17 cellular contexts compared by ENCODE assay signal in the genomic region with DNA sequence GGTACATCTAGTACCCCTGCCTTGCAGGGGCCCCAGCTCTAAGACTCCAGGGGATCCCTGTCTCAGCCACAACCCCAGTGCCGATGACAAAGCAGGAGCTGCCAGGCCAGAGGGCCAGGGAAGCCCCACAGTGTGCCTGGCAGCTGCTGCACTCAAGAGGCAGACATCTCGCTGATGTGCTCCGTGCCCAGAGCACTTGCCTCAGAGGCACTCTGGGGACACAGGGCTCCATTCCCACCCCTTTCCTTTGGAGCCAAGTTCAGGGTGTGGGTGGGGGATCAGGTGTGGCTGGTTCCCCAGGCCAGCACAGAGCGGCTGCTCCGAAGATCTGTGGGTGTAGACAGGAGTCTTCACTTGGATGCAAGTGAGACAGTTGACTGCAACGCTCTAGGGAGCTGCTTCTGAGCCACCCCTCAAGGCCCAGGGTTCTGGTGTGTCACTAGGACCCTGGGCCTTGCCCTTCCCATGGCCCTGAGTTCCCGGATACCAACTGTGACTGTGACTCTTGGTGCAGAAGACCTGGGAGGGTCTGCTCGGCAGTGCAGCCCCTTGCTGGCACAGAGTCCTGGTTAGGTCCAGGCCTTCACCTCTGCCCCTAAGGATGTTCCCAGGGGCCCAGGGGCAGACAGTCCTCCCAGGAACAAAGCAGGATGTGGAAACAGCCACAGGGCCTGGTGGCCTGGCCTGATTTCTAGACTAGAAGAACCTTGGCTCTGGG. TPM values are rescaled to one million over a fixed set of nuclear protein-coding genes. Genes with fewer than 3 reads are reported as not detected.
DNase-seq lines count a peak whose midpoint lies in the region; ATAC-seq, FAIRE-seq and TF ChIP-seq lines count a peak whose summit lies in the region.
"Had no signal": no experiment of that assay in that cellular context is flagged by ENCODE, and none has a peak within 500 bp of the region (broad histone marks: within the 10 kb centered on the region; RNA-seq: fewer than 3 reads in every experiment).

No MANE protein-coding gene starts in this region.

- H3K4me1 ChIP-seq in right lobe of liver: peaks cover 0 to 4% (median 0%) of the 10 kb centered on the region in 4 donors
- peaks cover 12 to 55% of the 10 kb centered on the region in 2 donors for H3K4me1 ChIP-seq in thoracic aorta (ENCODE audit: control insufficient read depth in 1 of 2, low read depth in 2 of 2)
- H3K4me1 ChIP-seq: foreskin keratinocyte had no signal

- peaks cover 15% of the 10 kb centered on the region for H3K36me3 Mint-ChIP-seq in endothelial cell (ENCODE audit: low read depth, unreplicated experiment)
- peaks cover 20% of the 10 kb centered on the region for H3K36me3 Mint-ChIP-seq in effector memory CD8-positive, alpha-beta T cell (ENCODE audit: insufficient read depth)

- no peak overlapping the region for H3K4me3 ChIP-seq in right lobe of liver
- H3K4me3 ChIP-seq in thoracic aorta: no peak overlapping the region
- H3K4me3 ChIP-seq: SJSA1 had no signal

- ATAC-seq in right lobe of liver (no peak), thoracic aorta (ENCODE audit: insufficient number of reproducible peaks, low FRiP score, low read depth) (no peak), HG02642 (IDR thresholded peaks at IDR 0.05; ENCODE audit: poor library complexity, unreplicated experiment) (no peak)
- no peak for ATAC-seq in effector memory CD8-positive, alpha-beta T cell (replicated peaks)
- ATAC-seq: foreskin keratinocyte had no signal

- peaks cover 32% of the 10 kb centered on the region for H3K27me3 Mint-ChIP-seq in endothelial cell (ENCODE audit: unreplicated experiment)
- H3K27me3 Mint-ChIP-seq in effector memory CD8-positive, alpha-beta T cell: no peaks in the 10 kb centered on the region
- H3K27me3 Mint-ChIP-seq: progenitor cell of endocrine pancreas had no signal

- no peaks in the 10 kb centered on the region for H3K9me3 ChIP-seq in right lobe of liver
- H3K9me3 ChIP-seq in thoracic aorta: no peaks in the 10 kb centered on the region
- H3K9me3 ChIP-seq: SJSA1 had no signal

- intact Hi-C loops in right lobe of liver (cut with DNase I): no loop called here

- 73% methylated on average over 2 of the region's 8 CpGs for WGBS in right lobe of liver (ENCODE audit: insufficient coverage, low coverage, low lambda C conversion rate, missing lambda C conversion rate)

- no peaks in the 10 kb centered on the region for H3K27me3 ChIP-seq in right lobe of liver
- no peaks in the 10 kb centered on the region for H3K27me3 ChIP-seq in thoracic aorta (replicated peaks; ENCODE audit: insufficient read depth)
- H3K27me3 ChIP-seq: foreskin keratinocyte, SJSA1 had no signal

- no peaks in the 10 kb centered on the region for H3K9me3 Mint-ChIP-seq in endothelial cell (ENCODE audit: unreplicated experiment)
- no peaks in the 10 kb centered on the region for H3K9me3 Mint-ChIP-seq in effector memory CD8-positive, alpha-beta T cell

- peak; percentile 18 for DNase-seq in activated T-cell treated with anti-CD3 and anti-CD28 coated beads, Interleukin-2, amount 50 U/mL, for 1 hour
- DNase-seq in activated T-cell treated with anti-CD3 and anti-CD28 coated beads, Interleukin-2, amount 50 U/mL, for 48 hours: no peak
- DNase-seq in endothelial cell (ENCODE audit: low spot score) (peak; percentile 9), right lobe of liver (peak in 2 of 3 donors; percentile 18 to 39), thoracic aorta (ENCODE audit: low spot score) (no peak), urothelium cell line (ENCODE audit: low spot score) (no peak)
- DNase-seq in effector memory CD8-positive, alpha-beta T cell: no peak
- DNase-seq: activated CD4-positive, alpha-beta T cell treated with anti-CD3 and anti-CD28 coated beads for 1 hour; activated naive CD4-positive, alpha-beta T cell treated with anti-CD3 and anti-CD28 coated beads, Interleukin-2, amount 50 U/mL, for 16 hours; EL; foreskin keratinocyte; NCI-H1048 had no signal

- no peak for TF ChIP-seq CTCF in endothelial cell (IDR thresholded peaks at IDR 0.05; ENCODE audit: unreplicated experiment)
- TF ChIP-seq CTCF in right lobe of liver (IDR thresholded peaks at IDR 0.05): no peak
- no peak for TF ChIP-seq CTCF in thoracic aorta (IDR thresholded peaks at IDR 0.05)

- TF ChIP-seq POLR2A in right lobe of liver (IDR thresholded peaks at IDR 0.05): no peak

- no peak overlapping the region for H3K4me3 Mint-ChIP-seq in endothelial cell (ENCODE audit: unreplicated experiment)
- H3K4me3 Mint-ChIP-seq in effector memory CD8-positive, alpha-beta T cell: no peak overlapping the region

- FAIRE-seq in urothelium cell line (lab: Jason Lieb, UNC): no peak
- FAIRE-seq: colon, GM18507 had no signal

- H3K4me1 Mint-ChIP-seq in endothelial cell (ENCODE audit: unreplicated experiment): peaks cover 13% of the 10 kb centered on the region
- peaks cover 4 to 18% of the 10 kb centered on the region in 2 donors for H3K4me1 Mint-ChIP-seq in effector memory CD8-positive, alpha-beta T cell (ENCODE audit: low read depth in 2 of 2)

- H3K27ac ChIP-seq in right lobe of liver: no peak overlapping the region
- peak overlapping the region; percentile 53 to 79 for H3K27ac ChIP-seq in thoracic aorta
- H3K27ac ChIP-seq: foreskin keratinocyte, SJSA1 had no signal

- no peaks in the 10 kb centered on the region for H3K36me3 ChIP-seq in right lobe of liver
- H3K36me3 ChIP-seq in thoracic aorta: peaks cover 7% of the 10 kb centered on the region

- H3K27ac Mint-ChIP-seq in endothelial cell (ENCODE audit: unreplicated experiment): no peak overlapping the region
- peak overlapping the region in 1 of 2 donors; percentile 91 for H3K27ac Mint-ChIP-seq in effector memory CD8-positive, alpha-beta T cell
- H3K27ac Mint-ChIP-seq: progenitor cell of endocrine pancreas had no signal

RNA-seq across cellular contexts. Expression of a gene that starts 2.6 kb away (rescaled TPM):
- total RNA-seq in endothelial cell (ENCODE audit: unreplicated experiment) (252 TPM), right lobe of liver (10 to 100 TPM in 1 of 6 experiments, 1 to 10 TPM in 5; 1.1 to 12.5 (median 3.9) TPM), thoracic aorta (10 to 100 TPM; 47.6 to 83.4 TPM)

RNA-seq across cellular contexts. Expression of a gene that starts 5.3 kb away (rescaled TPM):
- total RNA-seq in endothelial cell (ENCODE audit: unreplicated experiment): 13.3 TPM
- total RNA-seq in right lobe of liver: 1 to 10 TPM in 5 of 6 experiments, under 1 TPM in 1; 0.81 to 8.3 (median 4.3) TPM
- total RNA-seq in thoracic aorta: 1 to 10 TPM in 1 of 2 donors, under 1 TPM in 1; 0.95 to 8.7 TPM

RNA-seq across cellular contexts. Expression of a gene that starts 35.9 kb away (rescaled TPM):
- 866 TPM for total RNA-seq in endothelial cell (ENCODE audit: unreplicated experiment)
- 100 to 1,000 TPM in 3 of 6 experiments, 10 to 100 TPM in 3; 60.7 to 268 (median 92.5) TPM for total RNA-seq in right lobe of liver
- total RNA-seq in thoracic aorta: 100 to 1,000 TPM; 249 to 837 TPM
- total RNA-seq: foreskin keratinocyte, SJSA1 had no signal

Comparison
In these comparisons a context has a peak if more than half of its experiments do, and no peak if none do; other contexts are left out.
1. DNase-seq: peak in activated T-cell treated with anti-CD3 and anti-CD28 coated beads, Interleukin-2, amount 50 U/mL, for 1 hour (single experiment), endothelial cell (single experiment) and right lobe of liver (2 of 3); none in activated T-cell treated with anti-CD3 and anti-CD28 coated beads, Interleukin-2, amount 50 U/mL, for 48 hours (0 of 2), thoracic aorta (single experiment), effector memory CD8-positive, alpha-beta T cell (0 of 3) and urothelium cell line (single experiment).
2. H3K27ac ChIP-seq: peak in thoracic aorta (2 of 2); none in right lobe of liver (0 of 3).